In genomic region chr7:124893140-124893810, GRCh38 we compare ENCODE assay signal across 1 cellular context.
TF ChIP-seq lines count a peak whose summit lies in the region.

No MANE protein-coding gene starts in this region.

TF ChIP-seq in GM23338, 12 proteins besides CTCF, POLR2A, EP300 and RAD21 (continued from another document):
- TF ChIP-seq STAT1 (IDR thresholded peaks at IDR 0.05; ENCODE audit: unreplicated experiment) = no peak
- TF ChIP-seq ZNF331 (CRISPR knock-in tag; IDR thresholded peaks at IDR 0.05; ENCODE audit: low read depth) = no peak
